1 cellular context compared by ENCODE assay signal in genomic region chr4:180099962-180100361, GRCh38.
TF ChIP-seq lines count a peak whose summit lies in the region.

No MANE protein-coding gene starts in this region.

TF ChIP-seq in GM23338, 12 proteins besides CTCF, POLR2A, EP300 and RAD21 (continued from another document):
- no peak for TF ChIP-seq STAT1 (IDR thresholded peaks at IDR 0.05; ENCODE audit: unreplicated experiment)
- TF ChIP-seq REST (IDR thresholded peaks at IDR 0.05; ENCODE audit: unreplicated experiment): no peak
- TF ChIP-seq ZNF462 (CRISPR knock-in tag; IDR thresholded peaks at IDR 0.05): no peak
TF ChIP-seq in GM23338: peak in this region for 0.
